Comparison of ENCODE assay signal across 14 cellular contexts in genomic region chr18:3472681-3473544, GRCh38. TPM values are rescaled to one million over a fixed set of nuclear protein-coding genes. Genes with fewer than 3 reads are reported as not detected.
DNase-seq lines count a peak whose midpoint lies in the region; ATAC-seq and TF ChIP-seq lines count a peak whose summit lies in the region.
"Had no signal": no experiment of that assay in that cellular context is flagged by ENCODE, and none has a peak within 500 bp of the region (broad histone marks: within the 10 kb centered on the region; RNA-seq: fewer than 3 reads in every experiment).

No MANE protein-coding gene starts in this region.

- peaks cover 4% of the 10 kb centered on the region for H3K9me3 Mint-ChIP-seq in activated CD4-positive, alpha-beta memory T cell treated with anti-CD3 and anti-CD28 coated beads for 36 hours
- H3K9me3 Mint-ChIP-seq: dendritic cell treated with granulocyte-macrophage colony-stimulating factor and Interleukin-4, amounts not matched to agents 40 ng/mL and 50 ng/mL, for 4 days had no signal

- DNase-seq in activated CD4-positive, alpha-beta memory T cell treated with anti-CD3 and anti-CD28 coated beads for 36 hours, result peak; percentile 41
- DNase-seq in medulla oblongata (ENCODE audit: extremely low spot score) (no peak), NOMO-1 treated with DMSO at 0.1 percent for 48 hours (lab: John Stamatoyannopoulos, UW; ENCODE audit: unreplicated experiment) (no peak), HuH-7.5 (ENCODE audit: low spot score) (no peak), A673 (ENCODE audit: low spot score) (no peak)
- DNase-seq: amniotic stem cell; foreskin fibroblast; NCI-H2029 treated with DMSO at 0.1 percent for 48 hours; NK-92 treated with Interleukin-12 subunit alpha and Interleukin-12 subunit beta, amount 100 ng/mL, for 24 hours had no signal

- no peaks in the 10 kb centered on the region for H3K27me3 ChIP-seq in A673 (replicated peaks; ENCODE audit: insufficient read depth, low read depth, low read length, poor library complexity)

- H3K27me3 Mint-ChIP-seq in activated CD4-positive, alpha-beta memory T cell treated with anti-CD3 and anti-CD28 coated beads for 36 hours, result peaks cover 5% of the 10 kb centered on the region
- H3K27me3 Mint-ChIP-seq: dendritic cell treated with granulocyte-macrophage colony-stimulating factor and Interleukin-4, amounts not matched to agents 40 ng/mL and 50 ng/mL, for 4 days had no signal

- intact Hi-C loops in activated CD4-positive, alpha-beta memory T cell treated with anti-CD3 and anti-CD28 coated beads for 36 hours (cut with micrococcal nuclease), result loop anchor here (1.0 to 5.0 kb wide), 3 partner anchors 14 to 68 kb away; no protein-coding TSS in a partner anchor
- intact Hi-C loops in A673 (cut with micrococcal nuclease; ENCODE audit: unreplicated experiment), result no loop called here

- POLR2A ChIA-PET in activated CD4-positive, alpha-beta memory T cell treated with anti-CD3 and anti-CD28 coated beads for 36 hours (lab: Charles Lee), result interaction anchor here (1.0 to 1.7 kb wide), 4 partner anchors 14 to 53 kb away, joined by 3 to 6 read pairs (median 4); no protein-coding TSS in a partner anchor
- POLR2A ChIA-PET in A673 (lab: Charles Lee; ENCODE audit: low non-redundant PET), result no interaction called here

- H3K27ac Mint-ChIP-seq in activated CD4-positive, alpha-beta memory T cell treated with anti-CD3 and anti-CD28 coated beads for 36 hours, result peak overlapping the region; percentile 8
- H3K27ac Mint-ChIP-seq: CD4-positive, CD25-positive, alpha-beta regulatory T cell; dendritic cell treated with granulocyte-macrophage colony-stimulating factor and Interleukin-4, amounts not matched to agents 40 ng/mL and 50 ng/mL, for 4 days had no signal

- ATAC-seq in GM18505 (IDR thresholded peaks at IDR 0.05; ENCODE audit: unreplicated experiment) (peak; percentile 80), GM19351 (IDR thresholded peaks at IDR 0.05; ENCODE audit: unreplicated experiment) (peak; percentile 85), HG02943 (IDR thresholded peaks at IDR 0.05; ENCODE audit: low read depth, unreplicated experiment) (peak; percentile 90)

- H3K36me3 Mint-ChIP-seq in activated CD4-positive, alpha-beta memory T cell treated with anti-CD3 and anti-CD28 coated beads for 36 hours, result peaks cover 3% of the 10 kb centered on the region
- H3K36me3 Mint-ChIP-seq: CD4-positive, CD25-positive, alpha-beta regulatory T cell had no signal

- H3K4me3 ChIP-seq in A673 (ENCODE audit: low read depth, low read length, poor library complexity, severe bottlenecking), result no peak overlapping the region

- H3K4me1 ChIP-seq in A673 (ENCODE audit: insufficient read depth, low read length, poor library complexity, severe bottlenecking), result no peaks in the 10 kb centered on the region

- no peaks in the 10 kb centered on the region for H3K36me3 ChIP-seq in A673 (ENCODE audit: insufficient read depth, low read length, poor library complexity, severe bottlenecking)

- no peak for TF ChIP-seq CTCF in A673 (conservative IDR thresholded peaks at IDR 0.05; ENCODE audit: low read depth, low read length)

- no peak overlapping the region for H3K27ac ChIP-seq in A673 (ENCODE audit: low read depth, low read length, poor library complexity, severe bottlenecking)

- TF ChIP-seq POLR2A in GM18505 (IDR thresholded peaks at IDR 0.05; ENCODE audit: borderline replicate concordance, extremely low read depth, insufficient read depth, insufficient read length), result no peak

- H3K4me1 Mint-ChIP-seq in activated CD4-positive, alpha-beta memory T cell treated with anti-CD3 and anti-CD28 coated beads for 36 hours (ENCODE audit: low read depth), result peaks cover 17% of the 10 kb centered on the region

- peak overlapping the region; percentile 23 for H3K4me3 Mint-ChIP-seq in activated CD4-positive, alpha-beta memory T cell treated with anti-CD3 and anti-CD28 coated beads for 36 hours
- H3K4me3 Mint-ChIP-seq: CD4-positive, CD25-positive, alpha-beta regulatory T cell; dendritic cell treated with granulocyte-macrophage colony-stimulating factor and Interleukin-4, amounts not matched to agents 40 ng/mL and 50 ng/mL, for 4 days had no signal

- no TSS peak for BruUV-seq in A673 (replicated peaks; lab: Mats Ljungman, UMichigan)

- H3K9me3 ChIP-seq in A673 (ENCODE audit: low read depth, low read length, poor library complexity, severe bottlenecking), result no peaks in the 10 kb centered on the region

- CTCF ChIA-PET in activated CD4-positive, alpha-beta memory T cell treated with anti-CD3 and anti-CD28 coated beads for 36 hours (lab: Charles Lee), result interaction anchor here (0.6 to 3.0 kb wide), 9 partner anchors 9 to 193 kb away, joined by 3 to 17 read pairs (median 6); no protein-coding TSS in a partner anchor
- CTCF ChIA-PET in A673 (lab: Charles Lee), result no interaction called here

RNA-seq across cellular contexts. Expression of gene TGIF1, which starts 22.9 kb away (rescaled TPM):
- total RNA-seq in activated CD4-positive, alpha-beta memory T cell treated with anti-CD3 and anti-CD28 coated beads for 36 hours, result 10 to 100 TPM; 45.9 to 51.4 TPM
- total RNA-seq in A673 (2021), result 86.9 and 98.3 TPM in 2 replicates
